30 cellular contexts compared by ENCODE assay signal in genomic region chr3:190552021-190552420, GRCh38.
"Had no signal": no experiment of that assay in that cellular context is flagged by ENCODE, and none has a peak within 500 bp of the region (broad histone marks: within the 10 kb centered on the region; RNA-seq: fewer than 3 reads in every experiment).

No MANE protein-coding gene starts in this region.

- FAIRE-seq: astrocyte, TTC549 had no signal

- DNase-seq: activated CD4-positive, alpha-beta T cell treated with anti-CD3 and anti-CD28 coated beads for 36 hours; activated CD4-positive, alpha-beta T cell treated with anti-CD3 and anti-CD28 coated beads, Interleukin-2, amount 10 ng/mL, durations not matched to agents 7 days and 5 days; activated CD4-positive, alpha-beta T cell treated with anti-CD3 and anti-CD28 coated beads, Interleukin-2, amount 50 U/mL, for 48 hours; activated CD8-positive, alpha-beta T cell treated with anti-CD3 and anti-CD28 coated beads, Interleukin-2, amount 10 ng/mL, durations not matched to agents 7 days and 5 days; activated gamma-delta T cell; activated naive CD4-positive, alpha-beta T cell treated with anti-CD3 and anti-CD28 coated beads for 36 hours; activated T-cell treated with anti-CD3 and anti-CD28 coated beads, Interleukin-2, amount 50 U/mL, for 24 hours; adrenal gland; body of pancreas; NCI-H1048; NCI-H1105 treated with DMSO at 0.1 percent for 48 hours; NCI-H1436; NCI-H1694; NCI-H1930; NCI-H2081 treated with DMSO at 0.1 percent for 48 hours; NCI-H226; NCI-H446 treated with DMSO at 0.1 percent for 48 hours; NCI-H69; SHP77; SK-N-SH had no signal

- H3K9me3 Mint-ChIP-seq: T-helper 1 cell treated with Interleukin-12 subunit alpha and Interleukin-12 subunit beta and Interleukin-4 antibody, amounts not matched to agents 30 μg/mL and 1 μg/mL, for 36 hours had no signal

- ATAC-seq: activated CD4-positive, alpha-beta T cell treated with anti-CD3 and anti-CD28 coated beads for 36 hours; activated CD4-positive, CD25-positive, alpha-beta regulatory T cell treated with anti-CD3 and anti-CD28 coated beads, Interleukin-2, amount 50 U/mL, for 24 hours; activated CD8-positive, alpha-beta T cell treated with anti-CD3 and anti-CD28 coated beads, Interleukin-2, amount 10 ng/mL, durations not matched to agents 7 days and 5 days; activated naive CD4-positive, alpha-beta T cell treated with anti-CD3 and anti-CD28 coated beads, Interleukin-2, amount 50 U/mL, for 72 hours; body of pancreas; Panc1 had no signal

- H3K27me3 ChIP-seq: adrenal gland, body of pancreas, breast epithelium, SJSA1 had no signal

- H3K4me1 ChIP-seq: breast epithelium, SJSA1 had no signal

- H3K4me3 ChIP-seq: adrenal gland, body of pancreas, breast epithelium, SJSA1 had no signal

- H3K27ac Mint-ChIP-seq: activated CD4-positive, alpha-beta T cell treated with anti-CD3 and anti-CD28 coated beads for 36 hours; activated CD4-positive, alpha-beta T cell treated with anti-CD3 and anti-CD28 coated beads, Interleukin-2, amount 10 ng/mL, durations not matched to agents 7 days and 5 days; activated CD8-positive, alpha-beta T cell treated with anti-CD3 and anti-CD28 coated beads, Interleukin-2, amount 10 ng/mL, durations not matched to agents 7 days and 5 days; activated naive CD4-positive, alpha-beta T cell treated with anti-CD3 and anti-CD28 coated beads for 36 hours; activated naive CD4-positive, alpha-beta T cell treated with anti-CD3 and anti-CD28 coated beads, Interleukin-2, amount 50 U/mL, for 72 hours; activated T-cell treated with anti-CD3 and anti-CD28 coated beads, Interleukin-2, amount 50 U/mL, for 24 hours; activated T-helper 2 cell treated with anti-CD3 and anti-CD28 coated beads, Interferon-gamma antibody, Interleukin-2, Interleukin-4, amounts not matched to agents 10 μg/mL and 5 μg/mL and 100 μg/mL, durations not matched to agents 14 hours and 24 hours and 36 hours; T-helper 1 cell treated with Interleukin-12 subunit alpha and Interleukin-12 subunit beta and Interleukin-4 antibody, amounts not matched to agents 30 μg/mL and 1 μg/mL, for 36 hours; T-helper 2 cell treated with Interferon-gamma antibody and Interleukin-4, amounts not matched to agents 5 μg/mL and 100 μg/mL, for 36 hours had no signal

- H3K36me3 ChIP-seq: adrenal gland, breast epithelium had no signal

- H3K27me3 Mint-ChIP-seq: activated CD4-positive, alpha-beta T cell treated with anti-CD3 and anti-CD28 coated beads for 36 hours; activated CD4-positive, alpha-beta T cell treated with anti-CD3 and anti-CD28 coated beads, Interleukin-2, amount 10 ng/mL, durations not matched to agents 7 days and 5 days; activated T-cell treated with anti-CD3 and anti-CD28 coated beads, Interleukin-2, amount 50 U/mL, for 24 hours had no signal

- H3K27ac ChIP-seq: adrenal gland, body of pancreas, breast epithelium, SJSA1 had no signal

- H3K9me3 ChIP-seq: body of pancreas, SJSA1, SK-N-SH had no signal

- H3K4me1 Mint-ChIP-seq: activated CD4-positive, alpha-beta T cell treated with anti-CD3 and anti-CD28 coated beads for 36 hours; activated CD4-positive, alpha-beta T cell treated with anti-CD3 and anti-CD28 coated beads, Interleukin-2, amount 10 ng/mL, durations not matched to agents 7 days and 5 days had no signal

- H3K9ac ChIP-seq: SK-N-SH had no signal

- H3K4me2 ChIP-seq: SK-N-SH had no signal

- H3K4me3 Mint-ChIP-seq: activated CD4-positive, alpha-beta T cell treated with anti-CD3 and anti-CD28 coated beads for 36 hours; activated CD4-positive, alpha-beta T cell treated with anti-CD3 and anti-CD28 coated beads, Interleukin-2, amount 10 ng/mL, durations not matched to agents 7 days and 5 days; activated CD8-positive, alpha-beta T cell treated with anti-CD3 and anti-CD28 coated beads, Interleukin-2, amount 10 ng/mL, durations not matched to agents 7 days and 5 days; activated naive CD4-positive, alpha-beta T cell treated with anti-CD3 and anti-CD28 coated beads for 36 hours; activated T-cell treated with anti-CD3 and anti-CD28 coated beads, Interleukin-2, amount 50 U/mL, for 24 hours; T-helper 1 cell treated with Interleukin-12 subunit alpha and Interleukin-12 subunit beta and Interleukin-4 antibody, amounts not matched to agents 30 μg/mL and 1 μg/mL, for 36 hours; T-helper 2 cell treated with Interferon-gamma antibody and Interleukin-4, amounts not matched to agents 5 μg/mL and 100 μg/mL, for 36 hours had no signal
